ENCODE assay signal across 9 cellular contexts in the genomic region with DNA sequence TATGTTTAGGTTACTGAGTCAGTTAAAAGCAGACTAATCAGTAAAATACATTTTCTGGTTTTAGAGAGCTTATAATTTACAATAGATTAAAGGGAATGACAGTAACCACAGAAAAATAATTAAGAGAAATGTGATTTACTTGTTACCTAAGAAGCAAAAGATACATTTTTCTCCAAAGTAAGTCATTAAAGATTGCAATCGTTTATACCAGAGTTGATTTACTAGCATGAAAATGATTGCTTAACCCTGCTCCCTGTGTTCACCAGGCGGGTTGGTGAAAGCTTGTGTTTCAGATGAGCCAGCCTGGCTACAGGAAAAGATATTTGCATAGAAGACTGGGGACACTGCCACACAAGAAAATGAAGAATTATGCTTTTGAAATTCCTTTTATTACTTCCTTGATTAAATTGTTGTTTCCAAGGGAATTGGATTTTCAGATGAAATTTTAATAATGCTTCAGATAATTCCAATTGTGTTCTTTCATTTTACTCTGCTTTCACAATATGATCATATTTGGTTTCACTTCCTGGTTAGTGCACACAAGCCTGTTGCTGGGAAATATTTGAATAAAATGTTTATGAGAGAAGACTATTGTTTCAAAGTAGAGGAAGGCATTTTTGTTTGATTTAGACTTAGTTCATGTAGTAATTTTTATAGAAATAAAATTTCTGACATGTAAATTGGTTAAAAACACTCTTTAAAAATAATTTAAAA. TPM values are rescaled to one million over a fixed set of nuclear protein-coding genes. Genes with fewer than 3 reads are reported as not detected.
DNase-seq lines count a peak whose midpoint lies in the region; ATAC-seq and TF ChIP-seq lines count a peak whose summit lies in the region.
"Had no signal": no experiment of that assay in that cellular context is flagged by ENCODE, and none has a peak within 500 bp of the region (broad histone marks: within the 10 kb centered on the region; RNA-seq: fewer than 3 reads in every experiment).

No MANE protein-coding gene starts in this region.

- intact Hi-C loops in prostate gland (cut with DNase I), result no loop called here

- no peak overlapping the region for H3K4me3 ChIP-seq in AG09309 (ENCODE audit: control insufficient read depth, low read depth, low read length)
- H3K4me3 ChIP-seq in prostate gland, result peak overlapping the region in 1 of 2 donors; percentile 3
- H3K4me3 ChIP-seq: thyroid gland had no signal

- H3K36me3 ChIP-seq in prostate gland, result no peaks in the 10 kb centered on the region
- H3K36me3 ChIP-seq: thyroid gland had no signal

- TF ChIP-seq CTCF in AG09309 (IDR thresholded peaks at IDR 0.05; ENCODE audit: control insufficient read depth, insufficient read depth, low read depth, low read length, missing control alignments) (no peak), prostate gland (IDR thresholded peaks at IDR 0.05) (no peak)

- peak overlapping the region; percentile 40 to 68 for H3K27ac ChIP-seq in prostate gland
- no peak overlapping the region for H3K27ac ChIP-seq in caudate nucleus (ENCODE audit: low read depth, low read length)
- no peak overlapping the region for H3K27ac ChIP-seq in substantia nigra (ENCODE audit: low read depth, low read length, poor library complexity, severe bottlenecking)
- H3K27ac ChIP-seq: thyroid gland had no signal

- no peaks in the 10 kb centered on the region for H3K4me1 ChIP-seq in prostate gland (replicated peaks)
- H3K4me1 ChIP-seq: thyroid gland had no signal

- no peaks in the 10 kb centered on the region for H3K9me3 ChIP-seq in prostate gland
- H3K9me3 ChIP-seq: thyroid gland had no signal

- no peaks in the 10 kb centered on the region for H3K27me3 ChIP-seq in prostate gland (replicated peaks; ENCODE audit: insufficient read depth)
- H3K27me3 ChIP-seq: thyroid gland had no signal

- ATAC-seq in GM18870 (IDR thresholded peaks at IDR 0.05; ENCODE audit: unreplicated experiment), result peak; percentile 85
- ATAC-seq in HG03095 (IDR thresholded peaks at IDR 0.05; ENCODE audit: unreplicated experiment), result peak; percentile 76

- 5% methylated on average over 2 of the region's 2 CpGs for WGBS in prostate gland

- no peak for TF ChIP-seq POLR2A in prostate gland (IDR thresholded peaks at IDR 0.05)

- DNase-seq in AG09309 (ENCODE audit: low read depth) (peak; percentile 8), NCI-H774 (lab: John Stamatoyannopoulos, UW) (peak; percentile 75), dermis blood vessel endothelial cell (peak; percentile 39), prostate gland (ENCODE audit: low spot score) (peak; percentile 36), caudate nucleus (lab: John Stamatoyannopoulos, UW) (no peak), substantia nigra (lab: John Stamatoyannopoulos, UW) (no peak)

RNA-seq across cellular contexts. Expression of a gene that starts 28.0 kb away (rescaled TPM):
- total RNA-seq in dermis blood vessel endothelial cell (6.4 and 8.5 TPM in 2 replicates), prostate gland (10 to 100 TPM; 13.9 to 25.6 TPM)

Comparison
In these comparisons a context has a peak if more than half of its experiments do, and no peak if none do; other contexts are left out.
1. DNase-seq: peak in AG09309 (single experiment), NCI-H774 (single experiment), dermis blood vessel endothelial cell (single experiment) and prostate gland (single experiment); none in caudate nucleus (0 of 61) and substantia nigra (0 of 49).
2. H3K27ac ChIP-seq: peak in prostate gland (2 of 2); none in caudate nucleus (single experiment) and substantia nigra (single experiment).